Comparison of ENCODE assay signal across 8 cellular contexts in the genomic region with DNA sequence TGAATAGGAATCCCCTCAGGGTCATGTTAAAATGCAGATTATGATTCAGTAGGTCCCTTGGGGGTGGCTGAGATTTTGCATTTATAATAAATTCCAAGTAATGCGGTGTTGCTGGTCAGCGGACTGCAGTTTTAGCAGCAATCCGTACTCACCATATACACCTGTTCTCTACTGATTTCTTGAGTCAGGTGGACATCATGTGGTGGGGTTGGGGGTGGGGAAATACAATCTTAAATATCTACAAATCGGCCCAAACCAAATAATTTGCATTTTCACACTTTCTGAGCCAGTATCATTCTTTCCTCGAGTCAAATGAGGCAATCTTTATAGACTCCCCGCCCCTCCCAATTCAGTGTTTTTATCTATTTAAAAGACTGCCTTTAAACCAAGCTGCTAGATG. TPM values are rescaled to one million over a fixed set of nuclear protein-coding genes. Genes with fewer than 3 reads are reported as not detected.
A peak's percentile ranks its signal among the peaks of the same experiment; 100 is the strongest.
DNase-seq lines count a peak whose midpoint lies in the region; ATAC-seq and TF ChIP-seq lines count a peak whose summit lies in the region.

No MANE protein-coding gene starts in this region.

- H3K4me3 ChIP-seq in WI38 (ENCODE audit: low read depth, low read length) (peak overlapping the region; percentile 93), hepatocyte (peak overlapping the region; percentile 91)

- H3K4me1 ChIP-seq in hepatocyte (ENCODE audit: insufficient read depth): peaks cover 6% of the 10 kb centered on the region

- peaks cover 6% of the 10 kb centered on the region for H3K4me1 Mint-ChIP-seq in stimulated activated effector memory CD8-positive, alpha-beta T cell treated with anti-CD3 and anti-CD28 coated beads, Interleukin-12 subunit alpha, Interleukin-12 subunit beta, amount 100 ng/mL, for 72 hours

- DNase-seq in DMS 273 (lab: John Stamatoyannopoulos, UW; ENCODE audit: unreplicated experiment): peak; percentile 25
- no peak for DNase-seq in DMS 273 treated with DMSO at 0.1 percent for 48 hours (lab: John Stamatoyannopoulos, UW)
- DNase-seq in hepatocyte (ENCODE audit: low spot score): no peak
- DNase-seq in stimulated activated effector memory CD8-positive, alpha-beta T cell treated with anti-CD3 and anti-CD28 coated beads, Interleukin-12 subunit alpha, Interleukin-12 subunit beta, amount 100 ng/mL, for 72 hours (ENCODE audit: low spot score in 2 of 2): no peak
- DNase-seq in 8988T: no peak
- no peak for DNase-seq in KBM-7
- no peak for DNase-seq in anterior cingulate cortex (lab: John Stamatoyannopoulos, UW)

- H3K36me3 ChIP-seq in hepatocyte (replicated peaks; ENCODE audit: insufficient read depth, low read depth): no peaks in the 10 kb centered on the region

- no peaks in the 10 kb centered on the region for H3K27me3 ChIP-seq in hepatocyte

- ATAC-seq in stimulated activated effector memory CD8-positive, alpha-beta T cell treated with anti-CD3 and anti-CD28 coated beads, Interleukin-12 subunit alpha, Interleukin-12 subunit beta, amount 100 ng/mL, for 72 hours: no peak

- H3K79me2 ChIP-seq in hepatocyte: peaks cover 20% of the 10 kb centered on the region

- WGBS in hepatocyte (ENCODE audit: low lambda C conversion rate, missing lambda C conversion rate): 66% methylated on average over 6 of the region's 6 CpGs

- no peaks in the 10 kb centered on the region for H3K9me2 ChIP-seq in hepatocyte (replicated peaks; ENCODE audit: insufficient read depth)

- in situ Hi-C loops in KBM-7 (cut with MboI; ENCODE audit: low pct_unique_long_range_greater_than_20kb, low sequenced_read_pairs): no loop called here

- no peaks in the 10 kb centered on the region for H3K9me3 ChIP-seq in hepatocyte (ENCODE audit: low read depth)

- H3K4me2 ChIP-seq in hepatocyte: peak overlapping the region; percentile 94

- no peaks in the 10 kb centered on the region for H4K20me1 ChIP-seq in hepatocyte (ENCODE audit: insufficient read depth, poor library complexity, severe bottlenecking)

- peak overlapping the region; percentile 92 for H3K27ac Mint-ChIP-seq in stimulated activated effector memory CD8-positive, alpha-beta T cell treated with anti-CD3 and anti-CD28 coated beads, Interleukin-12 subunit alpha, Interleukin-12 subunit beta, amount 100 ng/mL, for 72 hours

- no peak for TF ChIP-seq CTCF in WI38 (IDR thresholded peaks at IDR 0.05; ENCODE audit: low read depth, low read length)
- TF ChIP-seq CTCF in hepatocyte (IDR thresholded peaks at IDR 0.05; ENCODE audit: poor library complexity): no peak

- H3K27ac ChIP-seq in hepatocyte: peak overlapping the region; percentile 89

- peaks cover 6% of the 10 kb centered on the region for H3K36me3 Mint-ChIP-seq in stimulated activated effector memory CD8-positive, alpha-beta T cell treated with anti-CD3 and anti-CD28 coated beads, Interleukin-12 subunit alpha, Interleukin-12 subunit beta, amount 100 ng/mL, for 72 hours

- peak overlapping the region; percentile 95 for H3K4me3 Mint-ChIP-seq in stimulated activated effector memory CD8-positive, alpha-beta T cell treated with anti-CD3 and anti-CD28 coated beads, Interleukin-12 subunit alpha, Interleukin-12 subunit beta, amount 100 ng/mL, for 72 hours

- H3K9me3 Mint-ChIP-seq in stimulated activated effector memory CD8-positive, alpha-beta T cell treated with anti-CD3 and anti-CD28 coated beads, Interleukin-12 subunit alpha, Interleukin-12 subunit beta, amount 100 ng/mL, for 72 hours: no peaks in the 10 kb centered on the region

- peak overlapping the region; percentile 95 for H2AFZ ChIP-seq in hepatocyte

RNA-seq across cellular contexts. Expression of gene SPATA7, which starts 0.9 kb away (rescaled TPM):
- 18.7 and 27.9 TPM in 2 replicates for total RNA-seq in hepatocyte
- 9.8 and 11.8 TPM in 2 replicates for polyA plus RNA-seq in hepatocyte
